In genomic region chr13:62357887-62358645, GRCh38 we compare ENCODE assay signal across 8 cellular contexts.
DNase-seq lines count a peak whose midpoint lies in the region; ATAC-seq, FAIRE-seq and TF ChIP-seq lines count a peak whose summit lies in the region.

No MANE protein-coding gene starts in this region.

- H2AFZ ChIP-seq in H1 (ENCODE audit: low read length): peak overlapping the region; percentile 90

- H3K4me1 ChIP-seq in H1 (replicated peaks in 1 of 4; ENCODE audit: control insufficient read depth in 3 of 4, insufficient read depth in 4 of 4, low read length in 3 of 4): peaks cover 0 to 4% (median 0%) of the 10 kb centered on the region in 4 experiments; a peak in 2 of 7 replicates
- no peaks in the 10 kb centered on the region for H3K4me1 ChIP-seq in stomach

- TF ChIP-seq CTCF in GM10266 (IDR thresholded peaks at IDR 0.05; ENCODE audit: control insufficient read depth, insufficient read depth, low read depth, missing control alignments) (peak; percentile 69), H1 (IDR thresholded peaks at IDR 0.05; ENCODE audit: control extremely low read depth in 1 of 3, insufficient read depth in 1 of 3, low read depth in 1 of 3, low read length in 3 of 3) (peak; percentile 41 to 94 (median 90)), stomach (IDR thresholded peaks at IDR 0.05) (peak in 4 of 7 experiments; percentile 8 to 38 (median 18))

- TF ChIP-seq POLR2A in H1 (IDR thresholded peaks at IDR 0.05; ENCODE audit: control extremely low read depth in 1 of 2, low read depth in 2 of 2, low read length in 2 of 2) (no peak), stomach (IDR thresholded peaks at IDR 0.05) (no peak)

- H4K91ac ChIP-seq in H1 (replicated peaks; ENCODE audit: insufficient read length, low read length): no peak overlapping the region

- peak; percentile 21 for DNase-seq in GM10266 (ENCODE audit: extremely low spot score)
- peak; percentile 3 for DNase-seq in NCI-H345 treated with DMSO at 0.1 percent for 48 hours (lab: John Stamatoyannopoulos, UW; ENCODE audit: unreplicated experiment)
- peak in 1 of 2 experiments; percentile 39 for DNase-seq in H1 (ENCODE audit: low read depth in 1 of 2, low spot score in 2 of 2)
- no peak for DNase-seq in stomach
- no peak for DNase-seq in activated CD4-positive, alpha-beta T cell treated with anti-CD3 and anti-CD28 coated beads for 48 hours
- DNase-seq in HK-2 (ENCODE audit: unreplicated experiment): no peak
- no peak for DNase-seq in NCI-H510A treated with DMSO at 0.1 percent for 48 hours (lab: John Stamatoyannopoulos, UW)

- H3K9me3 ChIP-seq in H1 (ENCODE audit: insufficient read depth in 2 of 2, low read depth in 1 of 2, low read length in 1 of 2) (no peaks in the 10 kb centered on the region), stomach (no peaks in the 10 kb centered on the region)

- H3K4me2 ChIP-seq in H1 (ENCODE audit: insufficient read depth in 1 of 2, low read depth in 2 of 2, low read length in 2 of 2): no peak overlapping the region

- H3K27ac ChIP-seq in H1 (ENCODE audit: low read depth, low read length): no peak overlapping the region
- H3K27ac ChIP-seq in stomach: no peak overlapping the region

- FAIRE-seq in H1 (lab: Jason Lieb, UNC): peak; percentile 99

- H3K79me2 ChIP-seq in H1 (ENCODE audit: control insufficient read depth in 1 of 2, insufficient read depth in 2 of 2, low read length in 2 of 2): no peaks in the 10 kb centered on the region

- H3K4ac ChIP-seq in H1 (replicated peaks; ENCODE audit: insufficient read length, low read depth, low read length): no peak overlapping the region

- no peaks in the 10 kb centered on the region for H3K79me1 ChIP-seq in H1 (ENCODE audit: low read depth, low read length)

- CTCF ChIA-PET in H1 (lab: Charles Lee; ENCODE audit: partially characterized antibody): interaction anchor here (0.6 to 4.5 kb wide), 26 partner anchors 8 to 927 kb away, joined by 3 to 48 read pairs (median 4); no protein-coding TSS in a partner anchor

- peak; percentile 99 for TF ChIP-seq RAD21 in H1 (IDR thresholded peaks at IDR 0.05 in 1 of 2, conservative IDR thresholded peaks at IDR 0.05 in 1 of 2; ENCODE audit: low read depth in 2 of 2, low read length in 2 of 2)

- H3K4me3 ChIP-seq in H1 (ENCODE audit: extremely low read depth in 1 of 4, insufficient read depth in 2 of 4, low read depth in 3 of 4, low read length in 4 of 4) (no peak overlapping the region), stomach (no peak overlapping the region)

- H3K9ac ChIP-seq in H1 (replicated peaks in 1 of 4; ENCODE audit: extremely low read depth in 1 of 4, low read depth in 3 of 4, low read length in 3 of 4): no peak overlapping the region

- WGBS in H1 (ENCODE audit: extremely low coverage in 1 of 2, insufficient coverage in 1 of 2, insufficient read length in 1 of 2, insufficient replicate concordance in 2 of 2, low coverage in 1 of 2, low lambda C conversion rate in 2 of 2, missing lambda C conversion rate in 1 of 2), 2 experiments: 19% methylated on average over 2 of the region's 2 CpGs; no CpG with 5 or more reads in 1 of the 2 experiments
- WGBS in stomach, 5 donors: 37 to 63% (median 59%) methylated on average over 2 of the region's 2 CpGs

- H3K27me3 ChIP-seq in H1 (replicated peaks in 1 of 4; ENCODE audit: control insufficient read depth in 3 of 4, extremely low read depth in 1 of 4, insufficient read depth in 3 of 4, low read length in 3 of 4) (no peaks in the 10 kb centered on the region), stomach (no peaks in the 10 kb centered on the region)

- no peak overlapping the region for H2BK20ac ChIP-seq in H1 (ENCODE audit: low read length)

- no peaks in the 10 kb centered on the region for H4K20me1 ChIP-seq in H1 (replicated peaks in 1 of 2; ENCODE audit: control insufficient read depth in 1 of 2, insufficient read depth in 2 of 2, low read length in 2 of 2)

- H3K23me2 ChIP-seq in H1 (ENCODE audit: low read depth, low read length): no peaks in the 10 kb centered on the region

- TF ChIP-seq EP300 in H1 (IDR thresholded peaks at IDR 0.05; ENCODE audit: borderline replicate concordance in 1 of 2, low read depth in 2 of 2, low read length in 2 of 2) (no peak), stomach (IDR thresholded peaks at IDR 0.05) (no peak)

- H2BK5ac ChIP-seq in H1 (ENCODE audit: low read depth, low read length): peak overlapping the region; percentile 68; the same call in 1 of the 2 replicates

- H3K56ac ChIP-seq in H1 (replicated peaks; ENCODE audit: insufficient read length, low read depth, low read length): no peak overlapping the region

- H3K36me3 ChIP-seq in H1 (ENCODE audit: control insufficient read depth in 2 of 4, insufficient read depth in 4 of 4, low read length in 3 of 4): no peaks in the 10 kb centered on the region
- no peaks in the 10 kb centered on the region for H3K36me3 ChIP-seq in stomach

- ATAC-seq in HG02610 (IDR thresholded peaks at IDR 0.05; ENCODE audit: unreplicated experiment): peak; percentile 95

- no peak overlapping the region for H3K23ac ChIP-seq in H1 (ENCODE audit: insufficient read length)

- H3K18ac ChIP-seq in H1 (ENCODE audit: extremely low read depth, low read length): no peak overlapping the region

- no peak overlapping the region for H2BK12ac ChIP-seq in H1 (ENCODE audit: low read depth, low read length)

- no peak overlapping the region for H2AK5ac ChIP-seq in H1 (ENCODE audit: low read depth, low read length)

- no peak overlapping the region for H4K5ac ChIP-seq in H1 (ENCODE audit: insufficient read length, low read depth, low read length)

- H2BK120ac ChIP-seq in H1 (replicated peaks; ENCODE audit: low read depth, low read length): no peak overlapping the region

- no peak overlapping the region for H3K14ac ChIP-seq in H1 (ENCODE audit: insufficient read length)

- POLR2A ChIA-PET in H1 (lab: Charles Lee; ENCODE audit: partially characterized antibody): no interaction called here

- no peak overlapping the region for H4K8ac ChIP-seq in H1 (ENCODE audit: extremely low read depth, insufficient read depth, low read length)

- intact Hi-C loops in stomach (cut with DNase I; ENCODE audit: low total_unique reads): no loop called here

- H2BK15ac ChIP-seq in H1 (ENCODE audit: low read length): no peak overlapping the region

TF ChIP-seq in H1, 55 proteins besides CTCF, POLR2A, EP300 and RAD21:
- TF ChIP-seq JUN (IDR thresholded peaks at IDR 0.05; ENCODE audit: low read depth, low read length): no peak
- TF ChIP-seq NANOG (IDR thresholded peaks at IDR 0.05; ENCODE audit: insufficient read depth, low read depth, low read length, poor library complexity, severe bottlenecking): no peak
- no peak for TF ChIP-seq KDM4A (IDR thresholded peaks at IDR 0.05; ENCODE audit: low read depth, low read length, severe bottlenecking)
- TF ChIP-seq USF2 (IDR thresholded peaks at IDR 0.05; ENCODE audit: low read length): no peak
- TF ChIP-seq TEAD4 (IDR thresholded peaks at IDR 0.05; ENCODE audit: low read depth, low read length): peak; percentile 67; the same call in 1 of the 2 replicates

Comparison
In these comparisons a context has a peak if more than half of its experiments do, and no peak if none do; other contexts are left out.
1. DNase-seq: peak in GM10266 (single experiment) and NCI-H345 treated with DMSO at 0.1 percent for 48 hours (single experiment); none in stomach (single experiment), activated CD4-positive, alpha-beta T cell treated with anti-CD3 and anti-CD28 coated beads for 48 hours (single experiment), HK-2 (single experiment) and NCI-H510A treated with DMSO at 0.1 percent for 48 hours (single experiment).
2. CTCF ChIP-seq: peak in every context shown above with its lines; median percentile 90 in H1; 69 in GM10266; 18 in stomach.